ENCODE assay signal across 9 cellular contexts in genomic region chr11:12199231-12199948, GRCh38.
DNase-seq lines count a peak whose midpoint lies in the region; ATAC-seq, FAIRE-seq and TF ChIP-seq lines count a peak whose summit lies in the region.
"Had no signal": no experiment of that assay in that cellular context is flagged by ENCODE, and none has a peak within 500 bp of the region (broad histone marks: within the 10 kb centered on the region; RNA-seq: fewer than 3 reads in every experiment).

No MANE protein-coding gene starts in this region.

- peaks cover 2% of the 10 kb centered on the region for H3K36me3 Mint-ChIP-seq in T-helper 17 cell (ENCODE audit: low read depth)

- no peaks in the 10 kb centered on the region for H3K27me3 Mint-ChIP-seq in T-helper 17 cell

- no peak for FAIRE-seq in H54 (lab: Jason Lieb, UNC)
- FAIRE-seq: kidney had no signal

- H3K27ac ChIP-seq in heart left ventricle (peak overlapping the region in 10 of 12 donors; percentile 67 to 97 (median 88)), right atrium auricular region (peak overlapping the region; percentile 82 to 88), uterus (peak overlapping the region; percentile 54 to 80)

- peaks cover 71% of the 10 kb centered on the region for H3K4me1 Mint-ChIP-seq in T-helper 17 cell

- H3K36me3 ChIP-seq in heart left ventricle, result peaks cover 0 to 11% (median under 1%) of the 10 kb centered on the region in 9 donors
- H3K36me3 ChIP-seq in right atrium auricular region, result peaks cover 3% of the 10 kb centered on the region
- H3K36me3 ChIP-seq in uterus, result no peaks in the 10 kb centered on the region

- intact Hi-C loops in heart left ventricle (cut with DNase I) (no loop called here), left ventricle myocardium superior (cut with micrococcal nuclease) (no loop called here), uterus (cut with DNase I; ENCODE audit: low total_unique reads) (no loop called here)

- 63 to 71% (median 70%) methylated on average over 6 to 13 of the region's 13 CpGs for WGBS in heart left ventricle, 4 donors

- TF ChIP-seq CTCF in heart left ventricle (IDR thresholded peaks at IDR 0.05) (no peak), right atrium auricular region (IDR thresholded peaks at IDR 0.05) (no peak), uterus (IDR thresholded peaks at IDR 0.05) (no peak)

- TF ChIP-seq POLR2A in heart left ventricle (IDR thresholded peaks at IDR 0.05) (no peak), uterus (IDR thresholded peaks at IDR 0.05) (no peak), H54 (IDR thresholded peaks at IDR 0.05; ENCODE audit: low read depth, low read length) (no peak)

- ATAC-seq in heart left ventricle, result no peak
- ATAC-seq in left ventricle myocardium superior, result no peak
- ATAC-seq in T-helper 17 cell, result peak; percentile 24

- peak overlapping the region; percentile 100 for H3K27ac Mint-ChIP-seq in T-helper 17 cell

- no peak overlapping the region for H3K4me3 ChIP-seq in heart left ventricle
- no peak overlapping the region for H3K4me3 ChIP-seq in right atrium auricular region
- H3K4me3 ChIP-seq in uterus, result no peak overlapping the region

- H3K27me3 ChIP-seq in heart left ventricle (no peaks in the 10 kb centered on the region), right atrium auricular region (no peaks in the 10 kb centered on the region), uterus (no peaks in the 10 kb centered on the region)

- peaks cover 4 to 60% (median 49%) of the 10 kb centered on the region in 12 donors for H3K4me1 ChIP-seq in heart left ventricle
- peaks cover 0 to 56% of the 10 kb centered on the region in 2 donors for H3K4me1 ChIP-seq in right atrium auricular region
- H3K4me1 ChIP-seq in uterus, result peaks cover 0 to 9% of the 10 kb centered on the region in 2 donors

- DNase-seq in heart left ventricle (no peak), left ventricle myocardium superior (no peak), T-helper 17 cell (no peak), right atrium auricular region (ENCODE audit: low spot score) (no peak), uterus (no peak), amygdala (lab: John Stamatoyannopoulos, UW) (no peak), DMS 273 treated with DMSO at 0.1 percent for 48 hours (lab: John Stamatoyannopoulos, UW) (no peak), H54 (ENCODE audit: insufficient read length, low spot score) (no peak)
- DNase-seq: kidney had no signal

- peak overlapping the region; percentile 99 for H3K4me3 Mint-ChIP-seq in T-helper 17 cell

- no peaks in the 10 kb centered on the region for H3K9me3 ChIP-seq in heart left ventricle
- H3K9me3 ChIP-seq in T-helper 17 cell (ENCODE audit: control insufficient read depth, low read length, poor library complexity, severe bottlenecking), result no peaks in the 10 kb centered on the region
- H3K9me3 ChIP-seq in right atrium auricular region, result no peaks in the 10 kb centered on the region
- no peaks in the 10 kb centered on the region for H3K9me3 ChIP-seq in uterus
